In the genomic region with DNA sequence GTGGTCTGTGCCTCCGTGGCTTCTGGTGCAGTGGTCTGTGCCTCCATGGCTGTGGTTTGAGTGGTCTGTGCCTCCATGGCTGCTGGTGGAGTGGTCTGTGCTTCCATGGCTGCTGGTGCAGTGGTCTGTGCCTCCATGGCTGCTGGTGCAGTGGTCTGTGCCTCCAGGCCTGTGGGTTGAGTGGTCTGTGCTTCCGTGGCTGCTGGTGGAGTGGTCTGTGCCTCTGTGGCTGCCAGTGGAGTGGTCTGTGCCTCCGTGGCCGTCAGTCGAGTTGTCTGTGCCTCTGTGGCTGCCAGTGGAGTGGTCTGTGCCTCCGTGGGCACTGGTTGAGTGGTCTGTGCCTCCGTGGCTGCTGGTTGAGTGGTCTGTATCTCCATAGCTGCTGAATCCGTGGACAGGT, we compare ENCODE assay signal across 28 cellular contexts. TPM values are rescaled to one million over a fixed set of nuclear protein-coding genes. Genes with fewer than 3 reads are reported as not detected.
DNase-seq lines count a peak whose midpoint lies in the region; ATAC-seq and TF ChIP-seq lines count a peak whose summit lies in the region.
"Had no signal": no experiment of that assay in that cellular context is flagged by ENCODE, and none has a peak within 500 bp of the region (broad histone marks: within the 10 kb centered on the region; RNA-seq: fewer than 3 reads in every experiment).

No MANE protein-coding gene starts in this region.

- peak overlapping the region; percentile 43 to 82 (median 82) for H3K27ac Mint-ChIP-seq in CD4-positive, CD25-positive, alpha-beta regulatory T cell
- peak overlapping the region; percentile 96 to 98 for H3K27ac Mint-ChIP-seq in effector memory CD8-positive, alpha-beta T cell
- H3K27ac Mint-ChIP-seq in neural crest cell (ENCODE audit: unreplicated experiment): peak overlapping the region; percentile 27
- H3K27ac Mint-ChIP-seq: nephron progenitor cell had no signal

- H3K23ac ChIP-seq in IMR-90 (ENCODE audit: low read depth, low read length): no peak overlapping the region

- no peak for TF ChIP-seq RAD21 in IMR-90 (IDR thresholded peaks at IDR 0.05; ENCODE audit: low read length)

- no peak overlapping the region for H2AK9ac ChIP-seq in IMR-90 (replicated peaks; ENCODE audit: low read depth, low read length, poor library complexity)

- H2BK20ac ChIP-seq in IMR-90 (ENCODE audit: low read depth, low read length): no peak overlapping the region

- TF ChIP-seq POLR2A in IMR-90 (IDR thresholded peaks at IDR 0.05; ENCODE audit: low read depth, low read length): no peak

- no peaks in the 10 kb centered on the region for H3K9me3 ChIP-seq in CD4-positive, CD25-positive, alpha-beta regulatory T cell (ENCODE audit: control insufficient read depth in 2 of 2, low read length in 2 of 2)
- no peaks in the 10 kb centered on the region for H3K9me3 ChIP-seq in IMR-90 (ENCODE audit: control insufficient read depth, insufficient read depth, low read length)
- H3K9me3 ChIP-seq: left ventricle myocardium inferior, upper lobe of right lung had no signal

- H3K4me1 ChIP-seq in CD4-positive, CD25-positive, alpha-beta regulatory T cell (ENCODE audit: control insufficient read depth, insufficient read depth, low read length, poor library complexity, severe bottlenecking): peaks cover 77% of the 10 kb centered on the region
- H3K4me1 ChIP-seq in IMR-90 (ENCODE audit: control insufficient read depth, insufficient read depth, low read length): peaks cover 5% of the 10 kb centered on the region; the same call in 1 of the 2 replicates

- no peak overlapping the region for H3K14ac ChIP-seq in IMR-90 (replicated peaks; ENCODE audit: low read depth, low read length)

- no peak overlapping the region for H3K4ac ChIP-seq in IMR-90 (ENCODE audit: low read depth, low read length)

- peak overlapping the region; percentile 77 for H3K27ac ChIP-seq in CD4-positive, CD25-positive, alpha-beta regulatory T cell (ENCODE audit: insufficient read depth, low read length, poor library complexity, severe bottlenecking)
- H3K27ac ChIP-seq in IMR-90 (ENCODE audit: insufficient read depth, low read length): no peak overlapping the region
- H3K27ac ChIP-seq: SK-N-MC had no signal

- no peak overlapping the region for H2BK15ac ChIP-seq in IMR-90 (ENCODE audit: low read depth, low read length)

- no peak overlapping the region for H2BK120ac ChIP-seq in IMR-90 (ENCODE audit: low read depth, low read length)

- 94% methylated on average over 6 of the region's 8 CpGs; no CpG with 5 or more reads in 1 of the 2 experiments for WGBS in IMR-90 (ENCODE audit: extremely low coverage in 2 of 2, insufficient read length in 1 of 2), 2 experiments

- H3K79me1 ChIP-seq in IMR-90 (ENCODE audit: low read depth in 1 of 2, low read length in 2 of 2): 0 out of 4 replicates have a peak, but pooled peaks cover 0 to under 1% of the 10 kb centered on the region in 2 experiments

- H3K9me3 Mint-ChIP-seq in CD4-positive, CD25-positive, alpha-beta regulatory T cell: peaks cover 0 to 2% (median 0%) of the 10 kb centered on the region in 7 donors
- H3K9me3 Mint-ChIP-seq in effector memory CD8-positive, alpha-beta T cell: no peaks in the 10 kb centered on the region
- H3K9me3 Mint-ChIP-seq in neural crest cell: peaks cover 2% of the 10 kb centered on the region
- H3K9me3 Mint-ChIP-seq: activated naive CD4-positive, alpha-beta T cell treated with anti-CD3 and anti-CD28 coated beads, Interleukin-2, amount 50 U/mL, for 72 hours; nephron progenitor cell had no signal

- in situ Hi-C loops in IMR-90 (cut with MboI; ENCODE audit: low sequenced_read_pairs): no loop called here

- no peak overlapping the region for H2BK5ac ChIP-seq in IMR-90 (ENCODE audit: low read depth, low read length, poor library complexity, severe bottlenecking)

- H2AK5ac ChIP-seq in IMR-90 (ENCODE audit: low read depth, low read length): peak overlapping the region; percentile 39; the same call in 1 of the 2 replicates

- POLR2A ChIA-PET in IMR-90 (lab: Charles Lee; ENCODE audit: unreplicated experiment): no interaction called here

- CTCF ChIA-PET in IMR-90 (lab: Yijun Ruan, JAX): no interaction called here

- no peak for ATAC-seq in CD4-positive, CD25-positive, alpha-beta regulatory T cell (ENCODE audit: low read depth in 2 of 2)
- ATAC-seq in IMR-90 (ENCODE audit: low read depth) (no peak), left ventricle myocardium superior (no peak), GM19395 (IDR thresholded peaks at IDR 0.05; ENCODE audit: unreplicated experiment) (no peak)
- no peak for ATAC-seq in effector memory CD8-positive, alpha-beta T cell (replicated peaks)
- ATAC-seq: activated naive CD4-positive, alpha-beta T cell treated with anti-CD3 and anti-CD28 coated beads, Interleukin-2, amount 50 U/mL, for 72 hours; upper lobe of right lung had no signal

- H4K5ac ChIP-seq in IMR-90 (ENCODE audit: low read depth, low read length): no peak overlapping the region

- peaks cover 0 to 96% (median 49%) of the 10 kb centered on the region in 4 donors for H3K4me1 Mint-ChIP-seq in CD4-positive, CD25-positive, alpha-beta regulatory T cell
- H3K4me1 Mint-ChIP-seq in effector memory CD8-positive, alpha-beta T cell (ENCODE audit: low read depth in 2 of 2): peaks cover 57 to 64% of the 10 kb centered on the region in 2 donors
- H3K4me1 Mint-ChIP-seq in neural crest cell: peaks cover 13% of the 10 kb centered on the region

- no peak overlapping the region for H4K91ac ChIP-seq in IMR-90 (ENCODE audit: insufficient read depth, low read depth, low read length)

- H3K27me3 Mint-ChIP-seq in CD4-positive, CD25-positive, alpha-beta regulatory T cell: no peaks in the 10 kb centered on the region
- H3K27me3 Mint-ChIP-seq in effector memory CD8-positive, alpha-beta T cell: no peaks in the 10 kb centered on the region
- H3K27me3 Mint-ChIP-seq in neural crest cell (ENCODE audit: low read depth): peaks cover 1% of the 10 kb centered on the region

- H3K36me3 Mint-ChIP-seq in CD4-positive, CD25-positive, alpha-beta regulatory T cell: peaks cover 53% of the 10 kb centered on the region
- H3K36me3 Mint-ChIP-seq in effector memory CD8-positive, alpha-beta T cell (ENCODE audit: insufficient read depth): peaks cover 84% of the 10 kb centered on the region
- no peaks in the 10 kb centered on the region for H3K36me3 Mint-ChIP-seq in neural crest cell (ENCODE audit: low read depth)

- H2AFZ ChIP-seq in IMR-90 (replicated peaks; ENCODE audit: low read length, poor library complexity): peak overlapping the region; percentile 11

- no peak overlapping the region for H3K9ac ChIP-seq in IMR-90 (ENCODE audit: low read depth, low read length)

- H3K4me2 ChIP-seq in IMR-90 (ENCODE audit: low read depth, low read length): no peak overlapping the region

- peaks cover 86% of the 10 kb centered on the region for H3K36me3 ChIP-seq in CD4-positive, CD25-positive, alpha-beta regulatory T cell (ENCODE audit: control insufficient read depth, insufficient read depth, low read length)
- H3K36me3 ChIP-seq in IMR-90 (ENCODE audit: control insufficient read depth, insufficient read depth, low read length): no peaks in the 10 kb centered on the region
- H3K36me3 ChIP-seq: left ventricle myocardium inferior, upper lobe of right lung had no signal

- H3K18ac ChIP-seq in IMR-90 (ENCODE audit: low read depth, low read length): no peak overlapping the region

- peaks cover 12% of the 10 kb centered on the region for H3K9me1 ChIP-seq in IMR-90 (ENCODE audit: insufficient read depth, low read length)

- no peaks in the 10 kb centered on the region for H4K20me1 ChIP-seq in IMR-90 (ENCODE audit: insufficient read depth, low read length)
- H4K20me1 ChIP-seq: BLaER1 treated with 17β-estradiol and CSF1 and Interleukin-3, amounts not matched to agents 10 nM and 100 nM had no signal

- H3K27me3 ChIP-seq in CD4-positive, CD25-positive, alpha-beta regulatory T cell (ENCODE audit: control insufficient read depth, insufficient read depth, low read length): no peaks in the 10 kb centered on the region
- H3K27me3 ChIP-seq in IMR-90 (ENCODE audit: control insufficient read depth, insufficient read depth, low read length): no peaks in the 10 kb centered on the region
- H3K27me3 ChIP-seq: BLaER1 treated with 17β-estradiol and CSF1 and Interleukin-3, amounts not matched to agents 10 nM and 100 nM; upper lobe of right lung had no signal

- TF ChIP-seq CTCF in IMR-90 (conservative IDR thresholded peaks at IDR 0.05; ENCODE audit: low read depth, low read length): no peak
- TF ChIP-seq CTCF in neural crest cell (conservative IDR thresholded peaks at IDR 0.05): no peak

- intact Hi-C loops in IMR-90 (cut with micrococcal nuclease): no loop called here
- intact Hi-C loops in left ventricle myocardium superior (cut with micrococcal nuclease): no loop called here
- intact Hi-C loops in cardiac septum (cut with DNase I): no loop called here

- DNase-seq in CD4-positive, CD25-positive, alpha-beta regulatory T cell: no peak
- DNase-seq in IMR-90: no peak
- DNase-seq in effector memory CD8-positive, alpha-beta T cell: no peak
- no peak for DNase-seq in neural crest cell (ENCODE audit: low read depth, low spot score)
- DNase-seq in left ventricle myocardium superior: no peak
- DNase-seq in cardiac septum (ENCODE audit: low spot score): no peak
- no peak for DNase-seq in D341Med (ENCODE audit: low spot score)
- DNase-seq: activated CD4-positive, alpha-beta T cell treated with anti-CD3 and anti-CD28 coated beads for 1 hour; activated T-cell treated with anti-CD3 and anti-CD28 coated beads, Interleukin-2, amount 50 U/mL, for 1 hour; central memory CD4-positive, alpha-beta T cell; DMS 273 treated with DMSO at 0.1 percent for 48 hours; GOT3; left ventricle myocardium inferior; midbrain; NCI-H1092 treated with DMSO at 0.1 percent for 48 hours; NCI-H1930; NCI-H524 treated with DMSO at 0.1 percent for 48 hours; nephron progenitor cell; stimulated activated CD4-positive, alpha-beta T cell treated with anti-CD3 and anti-CD28 coated beads, Interleukin-2, amount 100 ng/mL, for 24 hours; substantia nigra; T-helper 2 cell; upper lobe of right lung had no signal

- H3K4me3 ChIP-seq in CD4-positive, CD25-positive, alpha-beta regulatory T cell (ENCODE audit: low read depth, low read length): no peak overlapping the region
- H3K4me3 ChIP-seq in IMR-90 (ENCODE audit: insufficient read depth, low read depth, low read length): no peak overlapping the region
- H3K4me3 ChIP-seq: BLaER1 treated with 17β-estradiol and CSF1 and Interleukin-3, amounts not matched to agents 10 nM and 100 nM; left ventricle myocardium inferior; SK-N-MC; upper lobe of right lung had no signal

- H4K8ac ChIP-seq in IMR-90 (ENCODE audit: low read depth in 2 of 2, low read length in 2 of 2): no peak overlapping the region

- BruUV-seq in IMR-90 (replicated peaks; lab: Mats Ljungman, UMichigan): no TSS peak

- peak overlapping the region in 2 of 4 donors; percentile 73 to 74 for H3K4me3 Mint-ChIP-seq in CD4-positive, CD25-positive, alpha-beta regulatory T cell
- H3K4me3 Mint-ChIP-seq in effector memory CD8-positive, alpha-beta T cell: peak overlapping the region in 1 of 2 donors; percentile 23
- no peak overlapping the region for H3K4me3 Mint-ChIP-seq in neural crest cell
- H3K4me3 Mint-ChIP-seq: nephron progenitor cell had no signal

- dilution Hi-C loops in IMR-90 (cut with HindIII; ENCODE audit: low sequenced_read_pairs, unreplicated experiment): no loop called here

- H3K56ac ChIP-seq in IMR-90 (ENCODE audit: extremely low read depth, insufficient read depth, low read length): no peak overlapping the region

RNA-seq across cellular contexts. Expression of gene SELPLG, which starts 10.1 kb away (rescaled TPM):
- total RNA-seq in CD4-positive, CD25-positive, alpha-beta regulatory T cell: 218 TPM
- polyA plus RNA-seq in CD4-positive, CD25-positive, alpha-beta regulatory T cell: 100 to 1,000 TPM; 722 to 844 (median 818) TPM
- 2.8 and 3.2 TPM in 2 replicates for total RNA-seq in IMR-90 (2012; rRNA removed)
- 10.8 and 13.9 TPM in 2 replicates for polyA plus RNA-seq in IMR-90 (2012; rRNA removed)
- 7.9 and 13.9 TPM in 2 replicates for polyA plus RNA-seq in IMR-90 (2012; cell fraction: cytosol; rRNA removed)
- polyA plus RNA-seq in IMR-90 (2012; cell fraction: nucleus; rRNA removed; ENCODE audit: low replicate concordance): 29.8 and 69.7 TPM in 2 replicates
- 0.39 and 0.51 TPM in 2 replicates for total RNA-seq in neural crest cell
- total RNA-seq in left ventricle myocardium superior: 4.1 TPM
- total RNA-seq in cardiac septum: 3.1 TPM

RNA-seq across cellular contexts. Expression of gene TMEM119, which starts 25.7 kb away (rescaled TPM):
- total RNA-seq in CD4-positive, CD25-positive, alpha-beta regulatory T cell: 5.9 TPM
- 1 to 10 TPM in 2 of 4 donors, under 1 TPM in 1, not detected in 1; 0.90 to 3.5 (median 1.5) TPM for polyA plus RNA-seq in CD4-positive, CD25-positive, alpha-beta regulatory T cell
- 6.7 and 8.1 TPM in 2 replicates for total RNA-seq in IMR-90 (2012; rRNA removed)
- 8.4 and 9.2 TPM in 2 replicates for polyA plus RNA-seq in IMR-90 (2012; rRNA removed)
- 9.3 and 21.4 TPM in 2 replicates for polyA plus RNA-seq in IMR-90 (2012; cell fraction: cytosol; rRNA removed)
- 4.5 and 5.0 TPM in 2 replicates for polyA plus RNA-seq in IMR-90 (2012; cell fraction: nucleus; rRNA removed; ENCODE audit: low replicate concordance)
- 0.72 and 1.0 TPM in 2 replicates for total RNA-seq in neural crest cell
- 1.4 TPM for total RNA-seq in left ventricle myocardium superior
- total RNA-seq in cardiac septum: 3.4 TPM
- total RNA-seq: activated CD8-positive, alpha-beta memory T cell treated with anti-CD3 and anti-CD28 coated beads for 36 hours; endothelial cell of umbilical vein had no signal
- polyA plus RNA-seq: endothelial cell of umbilical vein had no signal

Comparison
In these comparisons a context has a peak if more than half of its experiments do, and no peak if none do; other contexts are left out.
1. H3K27ac Mint-ChIP-seq: peak in every context shown above with its lines; median percentile 97 in effector memory CD8-positive, alpha-beta T cell; 82 in CD4-positive, CD25-positive, alpha-beta regulatory T cell; 27 in neural crest cell.
2. RNA of gene SELPLG, which starts 10.1 kb away (total RNA-seq): 218 TPM in CD4-positive, CD25-positive, alpha-beta regulatory T cell (single experiment); 4.1 TPM in left ventricle myocardium superior (single experiment), 2.8 to 3.2 TPM in IMR-90, 3.1 TPM in cardiac septum (single experiment) and 0.39 to 0.51 TPM in neural crest cell; every median in the first group is over 10 times any median in the second.